8 cellular contexts compared by ENCODE assay signal in the genomic region with DNA sequence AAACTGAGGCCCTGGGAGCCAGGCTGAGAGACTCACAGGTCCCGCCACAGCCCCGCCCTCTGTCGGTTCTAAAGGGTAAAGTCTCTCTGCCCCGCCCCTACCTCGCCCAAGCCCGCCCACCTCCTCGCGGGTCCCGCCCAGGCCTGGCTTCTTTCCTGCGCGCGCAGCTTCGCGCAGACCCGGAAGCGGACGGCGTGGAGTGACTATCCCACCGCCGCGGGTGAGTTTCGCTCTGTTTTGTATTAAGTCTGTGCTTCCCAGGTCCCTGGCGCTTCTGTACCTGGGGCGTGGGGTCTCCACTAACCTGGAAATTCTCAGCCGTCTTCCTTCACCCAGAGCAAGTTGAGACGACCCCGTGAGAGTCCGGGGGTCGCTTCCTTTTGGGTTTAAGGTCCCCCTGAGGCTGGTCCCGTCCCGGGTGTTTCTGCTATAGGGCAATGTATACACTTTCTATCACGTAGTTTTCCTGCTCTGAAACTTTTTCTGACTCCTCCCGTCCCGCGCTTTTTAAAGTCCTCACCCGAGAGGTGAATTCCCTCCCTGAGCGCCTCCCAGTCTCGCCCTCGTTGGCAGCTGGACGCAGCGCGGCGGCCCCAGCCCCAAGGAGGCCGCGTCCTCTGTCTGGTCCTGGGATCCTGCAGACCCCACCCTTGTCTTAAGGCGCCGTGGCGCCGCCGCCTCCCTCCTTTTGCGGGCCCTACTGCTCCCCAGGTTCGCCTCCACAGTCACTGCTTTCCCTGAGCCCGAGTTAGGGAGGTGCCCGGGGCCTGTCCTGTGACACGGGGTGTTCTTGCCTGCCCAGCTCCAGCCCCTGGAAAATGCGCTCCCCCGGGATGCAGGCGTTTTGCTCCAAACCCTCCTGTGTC. TPM values are rescaled to one million over a fixed set of nuclear protein-coding genes. Genes with fewer than 3 reads are reported as not detected.
A peak's percentile ranks its signal among the peaks of the same experiment; 100 is the strongest.
DNase-seq lines count a peak whose midpoint lies in the region; ATAC-seq and TF ChIP-seq lines count a peak whose summit lies in the region.

A gene (plus strand): TSS at position 176 of the 866 bp plus-strand sequence. CDS start 2,867 bp downstream, outside the sequence.

- H3K27ac ChIP-seq in lower lobe of right lung, result peak within 1 kb of the TSS; percentile 82

- DNase-seq in CD1c-positive myeloid dendritic cell (ENCODE audit: extremely low spot score) (peak; percentile 97), NCI-H774 (lab: John Stamatoyannopoulos, UW) (peak; percentile 83), ecto neural progenitor cell (ENCODE audit: low spot score) (peak; percentile 96), lower lobe of right lung (peak; percentile 96)
- DNase-seq in activated CD4-positive, alpha-beta memory T cell treated with anti-CD3 and anti-CD28 coated beads for 36 hours, result peak; percentile 98
- DNase-seq in stimulated activated CD4-positive, alpha-beta T cell treated with anti-CD3 and anti-CD28 coated beads, TNF-alpha, amount 100 ng/mL, for 1 hour (ENCODE audit: low read depth in 3 of 3, low spot score in 1 of 3), result peak; percentile 90 to 97 (median 94)

- peak; percentile 52 for TF ChIP-seq CTCF in lower lobe of right lung (IDR thresholded peaks at IDR 0.05)

- peaks cover 26% of the 10 kb centered on the region for H3K36me3 Mint-ChIP-seq in activated CD4-positive, alpha-beta memory T cell treated with anti-CD3 and anti-CD28 coated beads for 36 hours

- POLR2A ChIA-PET in activated CD4-positive, alpha-beta memory T cell treated with anti-CD3 and anti-CD28 coated beads for 36 hours (lab: Charles Lee), result interaction anchor here (0.6 kb wide), 1 partner anchor 200 kb away, joined by 3 read pairs; no protein-coding TSS in a partner anchor

- no peaks in the 10 kb centered on the region for H3K27me3 Mint-ChIP-seq in activated CD4-positive, alpha-beta memory T cell treated with anti-CD3 and anti-CD28 coated beads for 36 hours

- peak within 1 kb of the TSS; percentile 80 for H3K27ac Mint-ChIP-seq in activated CD4-positive, alpha-beta memory T cell treated with anti-CD3 and anti-CD28 coated beads for 36 hours

- H3K4me3 ChIP-seq in lower lobe of right lung, result peak within 1 kb of the TSS; percentile 73

- H3K36me3 ChIP-seq in lower lobe of right lung, result peaks cover 23% of the 10 kb centered on the region

- CTCF ChIA-PET in activated CD4-positive, alpha-beta memory T cell treated with anti-CD3 and anti-CD28 coated beads for 36 hours (lab: Charles Lee), result interaction anchor here (1.5 to 2.4 kb wide), 2 partner anchors 199 to 352 kb away, joined by 3 to 7 read pairs; no protein-coding TSS in a partner anchor

- intact Hi-C loops in activated CD4-positive, alpha-beta memory T cell treated with anti-CD3 and anti-CD28 coated beads for 36 hours (cut with micrococcal nuclease), result loop anchor here (1.0 to 10.0 kb wide), 2 partner anchors 140 to 202 kb away; a partner anchor contains a TSS
- intact Hi-C loops in lower lobe of right lung (cut with DNase I), result no loop called here

- H3K9me3 Mint-ChIP-seq in activated CD4-positive, alpha-beta memory T cell treated with anti-CD3 and anti-CD28 coated beads for 36 hours, result peaks cover 13% of the 10 kb centered on the region

- ATAC-seq in GM19372 (IDR thresholded peaks at IDR 0.05; ENCODE audit: low read depth, unreplicated experiment) (peak; percentile 87), HG03571 (IDR thresholded peaks at IDR 0.05; ENCODE audit: unreplicated experiment) (peak; percentile 93), lower lobe of right lung (peak; percentile 100)

- peaks cover 15% of the 10 kb centered on the region for H3K4me1 ChIP-seq in lower lobe of right lung

- no peaks in the 10 kb centered on the region for H3K9me3 ChIP-seq in lower lobe of right lung

- no peaks in the 10 kb centered on the region for H3K27me3 ChIP-seq in lower lobe of right lung (ENCODE audit: low read depth)

- H3K4me3 Mint-ChIP-seq in activated CD4-positive, alpha-beta memory T cell treated with anti-CD3 and anti-CD28 coated beads for 36 hours, result peak within 1 kb of the TSS; percentile 90

- H3K4me1 Mint-ChIP-seq in activated CD4-positive, alpha-beta memory T cell treated with anti-CD3 and anti-CD28 coated beads for 36 hours (ENCODE audit: low read depth), result peaks cover 19% of the 10 kb centered on the region

RNA-seq across cellular contexts. Expression of the gene that starts here (rescaled TPM):
- 1 to 10 TPM; 8.2 to 8.7 TPM for total RNA-seq in activated CD4-positive, alpha-beta memory T cell treated with anti-CD3 and anti-CD28 coated beads for 36 hours
- 16.2 TPM for total RNA-seq in lower lobe of right lung

Comparison
In these comparisons a context has a peak if more than half of its experiments do, and no peak if none do; other contexts are left out.
1. Peak in every context shown above with its lines: DNase-seq, ATAC-seq, H3K4me3 ChIP-seq and H3K27ac ChIP-seq.